Comparison of ENCODE assay signal across 25 cellular contexts in the genomic region with DNA sequence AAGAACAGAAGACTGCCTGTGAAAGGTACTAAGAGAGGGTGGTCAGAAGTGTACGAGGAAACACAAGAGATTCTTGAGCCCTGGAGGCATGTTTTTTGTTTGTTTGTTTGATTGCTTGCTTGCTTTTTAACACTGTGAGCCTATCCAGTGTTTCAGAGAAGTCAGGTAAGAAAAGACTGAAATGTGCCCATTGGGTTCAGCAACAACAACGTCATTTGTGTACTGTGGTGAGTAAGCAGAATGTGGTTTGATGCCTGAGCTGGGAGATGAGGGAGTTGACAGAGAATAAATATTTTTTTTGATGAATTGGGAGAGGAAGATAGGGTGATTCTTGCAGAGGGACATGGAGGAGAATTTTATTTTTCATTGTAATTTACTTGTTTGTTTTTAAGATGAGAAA.
"Had no signal": no experiment of that assay in that cellular context is flagged by ENCODE, and none has a peak within 500 bp of the region (broad histone marks: within the 10 kb centered on the region; RNA-seq: fewer than 3 reads in every experiment).

No MANE protein-coding gene starts in this region.

- H3K27me3 Mint-ChIP-seq: dendritic cell treated with granulocyte-macrophage colony-stimulating factor and Interleukin-4, amounts not matched to agents 40 ng/mL and 50 ng/mL, for 4 days; effector memory CD8-positive, alpha-beta T cell; naive B cell; stimulated activated memory B cell treated with anti-CD40 and anti-IgM and Interleukin-4, amounts not matched to agents 10 μg/mL and 1 μg/mL and 100 μg/mL, for 72 hours; stimulated activated naive CD8-positive, alpha-beta T cell treated with anti-CD3 and anti-CD28 coated beads, Interleukin-15, Interleukin-2, amounts not matched to agents 100 ng/mL and 50 ng/mL, for 24 hours had no signal

- H3K4me1 Mint-ChIP-seq: naive B cell; nephron progenitor cell; stimulated activated memory B cell treated with anti-CD40 and anti-IgM and Interleukin-4, amounts not matched to agents 10 μg/mL and 1 μg/mL and 100 μg/mL, for 72 hours had no signal

- H3K36me3 Mint-ChIP-seq: naive B cell; stimulated activated memory B cell treated with anti-CD40 and anti-IgM and Interleukin-4, amounts not matched to agents 10 μg/mL and 1 μg/mL and 100 μg/mL, for 72 hours had no signal

- H3K27ac ChIP-seq: esophagus squamous epithelium, gastroesophageal sphincter, neutrophil, psoas muscle, spleen, tibial artery, upper lobe of left lung, vagina had no signal

- H3K27me3 ChIP-seq: esophagus squamous epithelium, gastroesophageal sphincter, neutrophil, spleen, tibial artery, upper lobe of left lung, vagina had no signal

- H3K9me3 Mint-ChIP-seq: dendritic cell treated with granulocyte-macrophage colony-stimulating factor and Interleukin-4, amounts not matched to agents 40 ng/mL and 50 ng/mL, for 4 days; effector memory CD8-positive, alpha-beta T cell; naive B cell; nephron progenitor cell; stimulated activated memory B cell treated with anti-CD40 and anti-IgM and Interleukin-4, amounts not matched to agents 10 μg/mL and 1 μg/mL and 100 μg/mL, for 72 hours; stimulated activated naive CD8-positive, alpha-beta T cell treated with anti-CD3 and anti-CD28 coated beads, Interleukin-15, Interleukin-2, amounts not matched to agents 100 ng/mL and 50 ng/mL, for 24 hours had no signal

- H3K27ac Mint-ChIP-seq: dendritic cell treated with granulocyte-macrophage colony-stimulating factor and Interleukin-4, amounts not matched to agents 40 ng/mL and 50 ng/mL, for 4 days; effector memory CD8-positive, alpha-beta T cell; naive B cell; nephron progenitor cell; stimulated activated memory B cell treated with anti-CD40 and anti-IgM and Interleukin-4, amounts not matched to agents 10 μg/mL and 1 μg/mL and 100 μg/mL, for 72 hours; stimulated activated naive CD8-positive, alpha-beta T cell treated with anti-CD3 and anti-CD28 coated beads, Interleukin-15, Interleukin-2, amounts not matched to agents 100 ng/mL and 50 ng/mL, for 24 hours had no signal

- H3K4me3 Mint-ChIP-seq: dendritic cell treated with granulocyte-macrophage colony-stimulating factor and Interleukin-4, amounts not matched to agents 40 ng/mL and 50 ng/mL, for 4 days; effector memory CD8-positive, alpha-beta T cell; naive B cell; nephron progenitor cell; stimulated activated memory B cell treated with anti-CD40 and anti-IgM and Interleukin-4, amounts not matched to agents 10 μg/mL and 1 μg/mL and 100 μg/mL, for 72 hours; stimulated activated naive CD8-positive, alpha-beta T cell treated with anti-CD3 and anti-CD28 coated beads, Interleukin-15, Interleukin-2, amounts not matched to agents 100 ng/mL and 50 ng/mL, for 24 hours had no signal

- ATAC-seq: effector memory CD8-positive, alpha-beta T cell; gastroesophageal sphincter; psoas muscle; sciatic nerve; stimulated activated memory B cell treated with anti-CD40 and anti-IgM and Interleukin-4, amounts not matched to agents 10 μg/mL and 1 μg/mL and 100 μg/mL, for 72 hours had no signal

- H3K9me3 ChIP-seq: esophagus squamous epithelium, gastroesophageal sphincter, neutrophil, psoas muscle, spleen, tibial artery, upper lobe of left lung, vagina had no signal

- DNase-seq: effector memory CD8-positive, alpha-beta T cell; esophagus squamous epithelium; foreskin fibroblast; glutamatergic neuron; hippocampal formation; kidney glomerular epithelial cell; mesendoderm; naive B cell; nephron progenitor cell; psoas muscle; retina; spleen; stimulated activated CD4-positive, alpha-beta T cell treated with anti-CD3 and anti-CD28 coated beads, Interleukin-15, amount 100 ng/mL, for 24 hours; stimulated activated CD4-positive, alpha-beta T cell treated with anti-CD3 and anti-CD28 coated beads, Interleukin-1b, Interleukin-23, amount 100 ng/mL, for 48 hours; stimulated activated CD4-positive, alpha-beta T cell treated with anti-CD3 and anti-CD28 coated beads, Interleukin-4, amount 100 ng/mL, for 24 hours; tibial artery; upper lobe of left lung had no signal

- H3K4me3 ChIP-seq: esophagus squamous epithelium, gastroesophageal sphincter, psoas muscle, spleen, tibial artery, upper lobe of left lung, vagina had no signal

- FAIRE-seq: islet of Langerhans had no signal

- H3K36me3 ChIP-seq: esophagus squamous epithelium, gastroesophageal sphincter, neutrophil, spleen, tibial artery, upper lobe of left lung, vagina had no signal

- H3K4me1 ChIP-seq: esophagus squamous epithelium, gastroesophageal sphincter, psoas muscle, spleen, tibial artery, upper lobe of left lung, vagina had no signal
